In the genomic region with DNA sequence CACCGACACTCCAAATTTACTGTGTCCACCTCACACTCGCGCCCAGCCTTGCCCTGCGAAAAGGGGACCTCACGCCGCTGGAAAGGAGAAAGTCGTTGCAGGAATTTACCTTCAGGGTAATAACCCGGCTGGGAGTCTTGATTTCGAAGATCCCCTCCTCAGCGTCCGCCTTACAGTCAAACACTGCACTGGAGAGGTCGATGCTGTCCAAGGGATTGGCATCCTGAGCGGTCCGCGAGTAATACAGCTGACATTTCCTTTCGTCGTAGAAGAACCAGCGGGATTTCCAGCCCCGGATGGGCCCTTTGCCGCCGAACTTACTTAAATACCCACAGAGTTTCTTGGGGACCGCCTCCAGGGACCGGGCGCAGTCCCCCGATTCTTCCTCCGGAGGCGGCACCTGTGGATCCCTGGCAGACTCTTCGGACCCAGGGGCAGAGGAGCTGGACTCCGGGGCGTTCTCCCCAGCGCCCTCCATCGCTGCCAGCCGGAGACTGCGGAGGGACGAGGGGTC, we compare ENCODE assay signal across 8 cellular contexts. TPM values are rescaled to one million over a fixed set of nuclear protein-coding genes. Genes with fewer than 3 reads are reported as not detected.
A peak's percentile ranks its signal among the peaks of the same experiment; 100 is the strongest.
DNase-seq lines count a peak whose midpoint lies in the region; ATAC-seq and TF ChIP-seq lines count a peak whose summit lies in the region.

No MANE protein-coding gene starts in this region.

- peak overlapping the region; percentile 62 for H3K27ac Mint-ChIP-seq in CD8-positive, alpha-beta T cell
- H3K27ac Mint-ChIP-seq in activated naive CD8-positive, alpha-beta T cell treated with anti-CD3 and anti-CD28 coated beads, Interleukin-2, amount 10 ng/mL, durations not matched to agents 7 days and 5 days, result peak overlapping the region; percentile 97

- peaks cover 22% of the 10 kb centered on the region for H3K36me3 Mint-ChIP-seq in CD8-positive, alpha-beta T cell
- H3K36me3 Mint-ChIP-seq in activated naive CD8-positive, alpha-beta T cell treated with anti-CD3 and anti-CD28 coated beads, Interleukin-2, amount 10 ng/mL, durations not matched to agents 7 days and 5 days, result no peaks in the 10 kb centered on the region

- H3K79me2 ChIP-seq in hepatocyte, result peaks cover 25% of the 10 kb centered on the region

- no peaks in the 10 kb centered on the region for H4K20me1 ChIP-seq in hepatocyte (ENCODE audit: insufficient read depth, poor library complexity, severe bottlenecking)

- 2% methylated on average over 35 of the region's 35 CpGs for WGBS in hepatocyte (ENCODE audit: low lambda C conversion rate, missing lambda C conversion rate)

- peak; percentile 13 for ATAC-seq in CD8-positive, alpha-beta T cell
- ATAC-seq in GM19324 (IDR thresholded peaks at IDR 0.05; ENCODE audit: low FRiP score, unreplicated experiment) (peak; percentile 0), HG03571 (IDR thresholded peaks at IDR 0.05; ENCODE audit: unreplicated experiment) (peak; percentile 8)
- ATAC-seq in activated naive CD8-positive, alpha-beta T cell treated with anti-CD3 and anti-CD28 coated beads, Interleukin-2, amount 10 ng/mL, durations not matched to agents 7 days and 5 days (ENCODE audit: low read depth), result peak; percentile 28

- H3K4me2 ChIP-seq in hepatocyte, result peak overlapping the region; percentile 94

- no peaks in the 10 kb centered on the region for H3K9me2 ChIP-seq in hepatocyte (replicated peaks; ENCODE audit: insufficient read depth)

- H3K9me3 Mint-ChIP-seq in CD8-positive, alpha-beta T cell, result no peaks in the 10 kb centered on the region
- H3K9me3 Mint-ChIP-seq in activated naive CD8-positive, alpha-beta T cell treated with anti-CD3 and anti-CD28 coated beads, Interleukin-2, amount 10 ng/mL, durations not matched to agents 7 days and 5 days, result no peaks in the 10 kb centered on the region

- peak overlapping the region; percentile 79 for H2AFZ ChIP-seq in hepatocyte

- H3K4me3 Mint-ChIP-seq in CD8-positive, alpha-beta T cell, result peak overlapping the region; percentile 93
- peak overlapping the region; percentile 98 for H3K4me3 Mint-ChIP-seq in activated naive CD8-positive, alpha-beta T cell treated with anti-CD3 and anti-CD28 coated beads, Interleukin-2, amount 10 ng/mL, durations not matched to agents 7 days and 5 days

- H3K36me3 ChIP-seq in CD8-positive, alpha-beta T cell (ENCODE audit: insufficient read depth, low read length), result no peaks in the 10 kb centered on the region
- no peaks in the 10 kb centered on the region for H3K36me3 ChIP-seq in hepatocyte (replicated peaks; ENCODE audit: insufficient read depth, low read depth)

- intact Hi-C loops in CD8-positive, alpha-beta T cell (cut with DNase I, micrococcal nuclease), result loop anchor here (1.0 to 10.0 kb wide), 16 partner anchors 50 to 970 kb away; partner anchors contain the start of genes XPA (in 2 of the 2), ALG2 (in 1 of the 2), ANKS6 (in 1 of the 2) and ANP32B (in 1 of the 2)

- CTCF ChIA-PET in CD8-positive, alpha-beta T cell (lab: Charles Lee), result interaction anchor here (1.1 to 4.0 kb wide), 6 partner anchors 9 to 354 kb away, joined by 3 to 34 read pairs (median 6); partner anchors contain the start of gene TRIM14

- H3K9me3 ChIP-seq in CD8-positive, alpha-beta T cell (ENCODE audit: low read length), result no peaks in the 10 kb centered on the region
- no peaks in the 10 kb centered on the region for H3K9me3 ChIP-seq in hepatocyte (ENCODE audit: low read depth)

- H3K4me1 ChIP-seq in CD8-positive, alpha-beta T cell (ENCODE audit: insufficient read depth, low read length), result peaks cover 20% of the 10 kb centered on the region
- peaks cover 4% of the 10 kb centered on the region for H3K4me1 ChIP-seq in hepatocyte (ENCODE audit: insufficient read depth)

- H3K27ac ChIP-seq in CD8-positive, alpha-beta T cell (ENCODE audit: low read depth, low read length), result peak overlapping the region; percentile 82
- H3K27ac ChIP-seq in hepatocyte, result peak overlapping the region; percentile 55

- no peaks in the 10 kb centered on the region for H3K27me3 ChIP-seq in CD8-positive, alpha-beta T cell (ENCODE audit: insufficient read depth, low read length)
- H3K27me3 ChIP-seq in hepatocyte, result no peaks in the 10 kb centered on the region

- TF ChIP-seq CTCF in CD8-positive, alpha-beta T cell (IDR thresholded peaks at IDR 0.05), result no peak
- TF ChIP-seq CTCF in hepatocyte (IDR thresholded peaks at IDR 0.05; ENCODE audit: poor library complexity), result no peak

- H3K4me1 Mint-ChIP-seq in CD8-positive, alpha-beta T cell (ENCODE audit: low read depth), result peaks cover 33% of the 10 kb centered on the region
- H3K4me1 Mint-ChIP-seq in activated naive CD8-positive, alpha-beta T cell treated with anti-CD3 and anti-CD28 coated beads, Interleukin-2, amount 10 ng/mL, durations not matched to agents 7 days and 5 days, result peaks cover 15% of the 10 kb centered on the region

- H3K27me3 Mint-ChIP-seq in CD8-positive, alpha-beta T cell (ENCODE audit: low read depth), result no peaks in the 10 kb centered on the region
- peaks cover 6% of the 10 kb centered on the region for H3K27me3 Mint-ChIP-seq in activated naive CD8-positive, alpha-beta T cell treated with anti-CD3 and anti-CD28 coated beads, Interleukin-2, amount 10 ng/mL, durations not matched to agents 7 days and 5 days

- POLR2A ChIA-PET in CD8-positive, alpha-beta T cell (lab: Charles Lee), result interaction anchor here (0.7 to 3.8 kb wide), 21 partner anchors 9 to 1688 kb away, joined by 3 to 30 read pairs (median 6); partner anchors contain the start of genes ANP32B, CORO2A, NANS and NCBP1
- POLR2A ChIA-PET in activated naive CD8-positive, alpha-beta T cell treated with anti-CD3 and anti-CD28 coated beads, Interleukin-2, amount 10 ng/mL, durations not matched to agents 7 days and 5 days (lab: Charles Lee), result interaction anchor here (0.6 to 3.0 kb wide), 24 partner anchors 14 to 622 kb away, joined by 3 to 35 read pairs (median 6); partner anchors contain the start of genes ANP32B, CORO2A, HEMGN and NANS

- peak overlapping the region; percentile 90 for H3K4me3 ChIP-seq in CD8-positive, alpha-beta T cell (ENCODE audit: low read depth, low read length)
- H3K4me3 ChIP-seq in hepatocyte (peak overlapping the region; percentile 77), skeletal muscle cell (ENCODE audit: low read depth, low read length) (peak overlapping the region; percentile 93)

- DNase-seq in CD8-positive, alpha-beta T cell, result peak in 2 of 7 experiments; percentile 7
- no peak for DNase-seq in activated naive CD8-positive, alpha-beta T cell treated with anti-CD3 and anti-CD28 coated beads, Interleukin-2, amount 10 ng/mL, durations not matched to agents 7 days and 5 days
- DNase-seq in hepatocyte (ENCODE audit: low spot score) (no peak), skeletal muscle cell (ENCODE audit: low read depth) (no peak), NCI-H2029 treated with DMSO at 0.1 percent for 48 hours (lab: John Stamatoyannopoulos, UW) (no peak), activated gamma-delta T cell treated with Interleukin-2 at 50 U/mL for 16 hours (no peak)

RNA-seq across cellular contexts. Expression of gene TBC1D2, which starts 0.3 kb away (rescaled TPM):
- 1 to 10 TPM; 1.9 to 2.6 TPM for total RNA-seq in CD8-positive, alpha-beta T cell
- total RNA-seq in activated naive CD8-positive, alpha-beta T cell treated with anti-CD3 and anti-CD28 coated beads, Interleukin-2, amount 10 ng/mL, durations not matched to agents 7 days and 5 days, result 1 to 10 TPM; 6.4 to 6.8 TPM
- total RNA-seq in hepatocyte, result 20.0 and 26.7 TPM in 2 replicates
- 31.6 and 33.5 TPM in 2 replicates for polyA plus RNA-seq in hepatocyte
